ENCODE assay signal across 1 cellular context in genomic region chr1:87328121-87329050, GRCh38.
TF ChIP-seq lines count a peak whose summit lies in the region.

Gene LMO4, plus strand, starts transcription at chr1:87328880. Its CDS starts 3,136 bp downstream, at chr1:87332016.

TF ChIP-seq in GM12878, 131 proteins besides CTCF, POLR2A, EP300 and RAD21 (continued from another document and continues in another):
- TF ChIP-seq MLLT1 (IDR thresholded peaks at IDR 0.05) (no peak), MYB (IDR thresholded peaks at IDR 0.05; ENCODE audit: borderline replicate concordance, low read depth, low read length) (no peak), HDAC2 (IDR thresholded peaks at IDR 0.05) (no peak), TCF12 (IDR thresholded peaks at IDR 0.05; ENCODE audit: low read depth, low read length) (0 out of 2 replicates have a peak, but pooled peaks have one; percentile 24), POLR2AphosphoS5 (IDR thresholded peaks at IDR 0.05; ENCODE audit: low read length) (peak; percentile 31; the same call in 1 of the 2 replicates), BCL11A (IDR thresholded peaks at IDR 0.05; ENCODE audit: low read depth, low read length) (no peak), CHD1 (IDR thresholded peaks at IDR 0.05; ENCODE audit: low read depth, low read length) (no peak), KLF5 (IDR thresholded peaks at IDR 0.05; ENCODE audit: partially characterized antibody) (peak; percentile 50), NR2F1 (conservative IDR thresholded peaks at IDR 0.05) (0 out of 2 replicates have a peak, but pooled peaks have one; percentile 15), SRF (IDR thresholded peaks at IDR 0.05; ENCODE audit: low read depth in 2 of 2, low read length in 2 of 2) (no peak), IKZF1 (conservative IDR thresholded peaks at IDR 0.05) (peak; percentile 86), BRCA1 (IDR thresholded peaks at IDR 0.05; ENCODE audit: low read depth, low read length) (no peak), TBL1XR1 (IDR thresholded peaks at IDR 0.05; ENCODE audit: low read depth, low read length) (no peak), NKRF (conservative IDR thresholded peaks at IDR 0.05) (peak; percentile 67; the same call in 1 of the 2 replicates), YBX1 (IDR thresholded peaks at IDR 0.05) (no peak), KDM1A (IDR thresholded peaks at IDR 0.05; ENCODE audit: borderline replicate concordance) (no peak), ZNF622 (IDR thresholded peaks at IDR 0.05) (no peak), HDGF (IDR thresholded peaks at IDR 0.05) (peak; percentile 79; the same call in 1 of the 2 replicates), CHD2 (IDR thresholded peaks at IDR 0.05; ENCODE audit: borderline replicate concordance, low read depth, low read length) (peak; percentile 78), MEF2B (IDR thresholded peaks at IDR 0.05; ENCODE audit: partially characterized antibody, poor library complexity, severe bottlenecking) (no peak), TAF1 (IDR thresholded peaks at IDR 0.05; ENCODE audit: borderline replicate concordance, low read depth, low read length) (peak; percentile 83; the same call in 1 of the 2 replicates), USF2 (IDR thresholded peaks at IDR 0.05; ENCODE audit: borderline replicate concordance, low read depth, low read length) (no peak), SMAD5 (IDR thresholded peaks at IDR 0.05; ENCODE audit: low read depth) (peak; percentile 74; the same call in 1 of the 2 replicates), RB1 (IDR thresholded peaks at IDR 0.05; ENCODE audit: borderline replicate concordance) (no peak; the same call in 1 of the 2 replicates), KAT2A (conservative IDR thresholded peaks at IDR 0.05; ENCODE audit: control insufficient read depth, low read depth, low read length) (no peak), ZZZ3 (IDR thresholded peaks at IDR 0.05; ENCODE audit: control insufficient read depth, insufficient read length, low read depth) (no peak), GATAD2B (conservative IDR thresholded peaks at IDR 0.05; ENCODE audit: low read depth) (peak; percentile 81), ATF3 (IDR thresholded peaks at IDR 0.05; ENCODE audit: borderline replicate concordance, extremely low read depth, low read depth, low read length) (no peak), SIN3A (IDR thresholded peaks at IDR 0.05; ENCODE audit: low read depth, low read length) (0 out of 2 replicates have a peak, but pooled peaks have one; percentile 18), SPI1 (IDR thresholded peaks at IDR 0.05; ENCODE audit: borderline replicate concordance, insufficient read depth, low read depth, low read length) (no peak), ZNF384 (IDR thresholded peaks at IDR 0.05; ENCODE audit: borderline replicate concordance, low read depth, low read length) (no peak), ZBED1 (IDR thresholded peaks at IDR 0.05; ENCODE audit: borderline replicate concordance) (no peak), JUNB (IDR thresholded peaks at IDR 0.05) (no peak), SREBF2 (IDR thresholded peaks at IDR 0.05; ENCODE audit: low read length) (no peak), RELA (IDR thresholded peaks at IDR 0.05; ENCODE audit: borderline replicate concordance, partially characterized antibody) (peak; percentile 6), SKIL (IDR thresholded peaks at IDR 0.05; ENCODE audit: low read depth, poor library complexity, severe bottlenecking) (no peak), PKNOX1 (IDR thresholded peaks at IDR 0.05) (peak; percentile 97), NFYA (IDR thresholded peaks at IDR 0.05; ENCODE audit: borderline replicate concordance, low read depth, low read length) (peak; percentile 27; the same call in 1 of the 2 replicates), SMAD1 (IDR thresholded peaks at IDR 0.05; ENCODE audit: low read depth, partially characterized antibody) (no peak), ETV6 (conservative IDR thresholded peaks at IDR 0.05 in 1 of 2, IDR thresholded peaks at IDR 0.05 in 1 of 2; ENCODE audit: borderline replicate concordance in 1 of 2, low read depth in 1 of 2) (no peak), FOXK2 (IDR thresholded peaks at IDR 0.05) (no peak), RFX5 (IDR thresholded peaks at IDR 0.05; ENCODE audit: low read depth, low read length) (peak; percentile 80), ASH2L (IDR thresholded peaks at IDR 0.05; ENCODE audit: borderline replicate concordance, low read depth) (0 out of 2 replicates have a peak, but pooled peaks have one; percentile 11), NRF1 (conservative IDR thresholded peaks at IDR 0.05; ENCODE audit: low read depth, low read length) (no peak)
- TF ChIP-seq, protein P1, sequence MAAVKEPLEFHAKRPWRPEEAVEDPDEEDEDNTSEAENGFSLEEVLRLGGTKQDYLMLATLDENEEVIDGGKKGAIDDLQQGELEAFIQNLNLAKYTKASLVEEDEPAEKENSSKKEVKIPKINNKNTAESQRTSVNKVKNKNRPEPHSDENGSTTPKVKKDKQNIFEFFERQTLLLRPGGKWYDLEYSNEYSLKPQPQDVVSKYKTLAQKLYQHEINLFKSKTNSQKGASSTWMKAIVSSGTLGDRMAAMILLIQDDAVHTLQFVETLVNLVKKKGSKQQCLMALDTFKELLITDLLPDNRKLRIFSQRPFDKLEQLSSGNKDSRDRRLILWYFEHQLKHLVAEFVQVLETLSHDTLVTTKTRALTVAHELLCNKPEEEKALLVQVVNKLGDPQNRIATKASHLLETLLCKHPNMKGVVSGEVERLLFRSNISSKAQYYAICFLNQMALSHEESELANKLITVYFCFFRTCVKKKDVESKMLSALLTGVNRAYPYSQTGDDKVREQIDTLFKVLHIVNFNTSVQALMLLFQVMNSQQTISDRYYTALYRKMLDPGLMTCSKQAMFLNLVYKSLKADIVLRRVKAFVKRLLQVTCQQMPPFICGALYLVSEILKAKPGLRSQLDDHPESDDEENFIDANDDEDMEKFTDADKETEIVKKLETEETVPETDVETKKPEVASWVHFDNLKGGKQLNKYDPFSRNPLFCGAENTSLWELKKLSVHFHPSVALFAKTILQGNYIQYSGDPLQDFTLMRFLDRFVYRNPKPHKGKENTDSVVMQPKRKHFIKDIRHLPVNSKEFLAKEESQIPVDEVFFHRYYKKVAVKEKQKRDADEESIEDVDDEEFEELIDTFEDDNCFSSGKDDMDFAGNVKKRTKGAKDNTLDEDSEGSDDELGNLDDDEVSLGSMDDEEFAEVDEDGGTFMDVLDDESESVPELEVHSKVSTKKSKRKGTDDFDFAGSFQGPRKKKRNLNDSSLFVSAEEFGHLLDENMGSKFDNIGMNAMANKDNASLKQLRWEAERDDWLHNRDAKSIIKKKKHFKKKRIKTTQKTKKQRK (IDR thresholded peaks at IDR 0.05; ENCODE audit: low read depth, low read length) = no peak
- TF ChIP-seq, protein P2, sequence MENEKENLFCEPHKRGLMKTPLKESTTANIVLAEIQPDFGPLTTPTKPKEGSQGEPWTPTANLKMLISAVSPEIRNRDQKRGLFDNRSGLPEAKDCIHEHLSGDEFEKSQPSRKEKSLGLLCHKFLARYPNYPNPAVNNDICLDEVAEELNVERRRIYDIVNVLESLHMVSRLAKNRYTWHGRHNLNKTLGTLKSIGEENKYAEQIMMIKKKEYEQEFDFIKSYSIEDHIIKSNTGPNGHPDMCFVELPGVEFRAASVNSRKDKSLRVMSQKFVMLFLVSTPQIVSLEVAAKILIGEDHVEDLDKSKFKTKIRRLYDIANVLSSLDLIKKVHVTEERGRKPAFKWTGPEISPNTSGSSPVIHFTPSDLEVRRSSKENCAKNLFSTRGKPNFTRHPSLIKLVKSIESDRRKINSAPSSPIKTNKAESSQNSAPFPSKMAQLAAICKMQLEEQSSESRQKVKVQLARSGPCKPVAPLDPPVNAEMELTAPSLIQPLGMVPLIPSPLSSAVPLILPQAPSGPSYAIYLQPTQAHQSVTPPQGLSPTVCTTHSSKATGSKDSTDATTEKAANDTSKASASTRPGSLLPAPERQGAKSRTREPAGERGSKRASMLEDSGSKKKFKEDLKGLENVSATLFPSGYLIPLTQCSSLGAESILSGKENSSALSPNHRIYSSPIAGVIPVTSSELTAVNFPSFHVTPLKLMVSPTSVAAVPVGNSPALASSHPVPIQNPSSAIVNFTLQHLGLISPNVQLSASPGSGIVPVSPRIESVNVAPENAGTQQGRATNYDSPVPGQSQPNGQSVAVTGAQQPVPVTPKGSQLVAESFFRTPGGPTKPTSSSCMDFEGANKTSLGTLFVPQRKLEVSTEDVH (IDR thresholded peaks at IDR 0.05; ENCODE audit: low read depth, partially characterized antibody) = no peak
- TF ChIP-seq, protein P3, sequence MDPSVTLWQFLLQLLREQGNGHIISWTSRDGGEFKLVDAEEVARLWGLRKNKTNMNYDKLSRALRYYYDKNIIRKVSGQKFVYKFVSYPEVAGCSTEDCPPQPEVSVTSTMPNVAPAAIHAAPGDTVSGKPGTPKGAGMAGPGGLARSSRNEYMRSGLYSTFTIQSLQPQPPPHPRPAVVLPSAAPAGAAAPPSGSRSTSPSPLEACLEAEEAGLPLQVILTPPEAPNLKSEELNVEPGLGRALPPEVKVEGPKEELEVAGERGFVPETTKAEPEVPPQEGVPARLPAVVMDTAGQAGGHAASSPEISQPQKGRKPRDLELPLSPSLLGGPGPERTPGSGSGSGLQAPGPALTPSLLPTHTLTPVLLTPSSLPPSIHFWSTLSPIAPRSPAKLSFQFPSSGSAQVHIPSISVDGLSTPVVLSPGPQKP (IDR thresholded peaks at IDR 0.05; ENCODE audit: low read depth, low read length) = no peak
- TF ChIP-seq, protein P4, sequence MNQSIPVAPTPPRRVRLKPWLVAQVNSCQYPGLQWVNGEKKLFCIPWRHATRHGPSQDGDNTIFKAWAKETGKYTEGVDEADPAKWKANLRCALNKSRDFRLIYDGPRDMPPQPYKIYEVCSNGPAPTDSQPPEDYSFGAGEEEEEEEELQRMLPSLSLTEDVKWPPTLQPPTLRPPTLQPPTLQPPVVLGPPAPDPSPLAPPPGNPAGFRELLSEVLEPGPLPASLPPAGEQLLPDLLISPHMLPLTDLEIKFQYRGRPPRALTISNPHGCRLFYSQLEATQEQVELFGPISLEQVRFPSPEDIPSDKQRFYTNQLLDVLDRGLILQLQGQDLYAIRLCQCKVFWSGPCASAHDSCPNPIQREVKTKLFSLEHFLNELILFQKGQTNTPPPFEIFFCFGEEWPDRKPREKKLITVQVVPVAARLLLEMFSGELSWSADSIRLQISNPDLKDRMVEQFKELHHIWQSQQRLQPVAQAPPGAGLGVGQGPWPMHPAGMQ (IDR thresholded peaks at IDR 0.05; ENCODE audit: borderline replicate concordance) = no peak
